2 cellular contexts compared by ENCODE assay signal in the genomic region with DNA sequence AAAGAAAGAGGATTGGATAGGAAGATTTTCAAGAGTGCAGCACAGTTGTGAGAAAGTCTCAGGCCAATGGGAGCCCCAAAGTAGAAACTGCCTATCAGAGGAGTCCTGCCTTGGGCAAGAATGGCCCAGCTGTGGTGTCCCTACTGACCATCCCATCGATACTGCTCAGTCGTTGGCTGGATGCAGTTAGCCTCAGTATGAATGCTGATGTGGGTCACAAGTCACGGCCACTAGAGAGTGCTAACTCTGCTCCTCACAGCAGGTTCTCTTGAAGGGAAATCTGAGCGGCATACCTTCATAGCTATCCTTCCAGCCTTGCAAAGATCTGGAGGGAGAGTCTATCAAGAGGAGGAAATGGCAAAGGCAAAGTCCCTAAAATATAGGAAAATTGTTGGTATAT.
TF ChIP-seq lines count a peak whose summit lies in the region.

No MANE protein-coding gene starts in this region.

TF ChIP-seq in Ishikawa, 13 proteins besides CTCF, POLR2A, EP300 and RAD21 (continued from another document):
- TF ChIP-seq, protein P1, sequence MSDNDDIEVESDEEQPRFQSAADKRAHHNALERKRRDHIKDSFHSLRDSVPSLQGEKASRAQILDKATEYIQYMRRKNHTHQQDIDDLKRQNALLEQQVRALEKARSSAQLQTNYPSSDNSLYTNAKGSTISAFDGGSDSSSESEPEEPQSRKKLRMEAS (IDR thresholded peaks at IDR 0.05), result no peak
- TF ChIP-seq FOXM1 (IDR thresholded peaks at IDR 0.05; ENCODE audit: borderline replicate concordance, low read depth), result no peak
- TF ChIP-seq EGR1 (IDR thresholded peaks at IDR 0.05), result no peak
- no peak for TF ChIP-seq USF1 (IDR thresholded peaks at IDR 0.05)
- TF ChIP-seq TEAD4 (IDR thresholded peaks at IDR 0.05), result no peak
- TF ChIP-seq NFIC (IDR thresholded peaks at IDR 0.05), result no peak
- no peak for TF ChIP-seq YY1 (IDR thresholded peaks at IDR 0.05; ENCODE audit: low read depth)
- TF ChIP-seq, protein P2, sequence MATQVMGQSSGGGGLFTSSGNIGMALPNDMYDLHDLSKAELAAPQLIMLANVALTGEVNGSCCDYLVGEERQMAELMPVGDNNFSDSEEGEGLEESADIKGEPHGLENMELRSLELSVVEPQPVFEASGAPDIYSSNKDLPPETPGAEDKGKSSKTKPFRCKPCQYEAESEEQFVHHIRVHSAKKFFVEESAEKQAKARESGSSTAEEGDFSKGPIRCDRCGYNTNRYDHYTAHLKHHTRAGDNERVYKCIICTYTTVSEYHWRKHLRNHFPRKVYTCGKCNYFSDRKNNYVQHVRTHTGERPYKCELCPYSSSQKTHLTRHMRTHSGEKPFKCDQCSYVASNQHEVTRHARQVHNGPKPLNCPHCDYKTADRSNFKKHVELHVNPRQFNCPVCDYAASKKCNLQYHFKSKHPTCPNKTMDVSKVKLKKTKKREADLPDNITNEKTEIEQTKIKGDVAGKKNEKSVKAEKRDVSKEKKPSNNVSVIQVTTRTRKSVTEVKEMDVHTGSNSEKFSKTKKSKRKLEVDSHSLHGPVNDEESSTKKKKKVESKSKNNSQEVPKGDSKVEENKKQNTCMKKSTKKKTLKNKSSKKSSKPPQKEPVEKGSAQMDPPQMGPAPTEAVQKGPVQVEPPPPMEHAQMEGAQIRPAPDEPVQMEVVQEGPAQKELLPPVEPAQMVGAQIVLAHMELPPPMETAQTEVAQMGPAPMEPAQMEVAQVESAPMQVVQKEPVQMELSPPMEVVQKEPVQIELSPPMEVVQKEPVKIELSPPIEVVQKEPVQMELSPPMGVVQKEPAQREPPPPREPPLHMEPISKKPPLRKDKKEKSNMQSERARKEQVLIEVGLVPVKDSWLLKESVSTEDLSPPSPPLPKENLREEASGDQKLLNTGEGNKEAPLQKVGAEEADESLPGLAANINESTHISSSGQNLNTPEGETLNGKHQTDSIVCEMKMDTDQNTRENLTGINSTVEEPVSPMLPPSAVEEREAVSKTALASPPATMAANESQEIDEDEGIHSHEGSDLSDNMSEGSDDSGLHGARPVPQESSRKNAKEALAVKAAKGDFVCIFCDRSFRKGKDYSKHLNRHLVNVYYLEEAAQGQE (IDR thresholded peaks at IDR 0.05; ENCODE audit: low read depth), result no peak
- no peak for TF ChIP-seq ZBTB7A (IDR thresholded peaks at IDR 0.05; ENCODE audit: low read depth)

TF ChIP-seq in endothelial cell of umbilical vein, 7 proteins besides CTCF, POLR2A, EP300 and RAD21 (continued from another document):
- TF ChIP-seq, protein P1 (IDR thresholded peaks at IDR 0.05; ENCODE audit: insufficient read depth, insufficient read length), result no peak
- TF ChIP-seq EZH2 (IDR thresholded peaks at IDR 0.05; ENCODE audit: borderline replicate concordance, low read depth, low read length, severe bottlenecking) (no peak), GATA2 (IDR thresholded peaks at IDR 0.05; ENCODE audit: insufficient read depth, insufficient read length, low read depth, low read length) (no peak), POLR2AphosphoS5 (IDR thresholded peaks at IDR 0.05; ENCODE audit: insufficient read depth, low read depth, low read length) (no peak), MYC (IDR thresholded peaks at IDR 0.05; ENCODE audit: low read depth, low read length) (no peak), FOS (IDR thresholded peaks at IDR 0.05; ENCODE audit: borderline replicate concordance, insufficient read depth, low read length) (no peak)
